In the genomic region with DNA sequence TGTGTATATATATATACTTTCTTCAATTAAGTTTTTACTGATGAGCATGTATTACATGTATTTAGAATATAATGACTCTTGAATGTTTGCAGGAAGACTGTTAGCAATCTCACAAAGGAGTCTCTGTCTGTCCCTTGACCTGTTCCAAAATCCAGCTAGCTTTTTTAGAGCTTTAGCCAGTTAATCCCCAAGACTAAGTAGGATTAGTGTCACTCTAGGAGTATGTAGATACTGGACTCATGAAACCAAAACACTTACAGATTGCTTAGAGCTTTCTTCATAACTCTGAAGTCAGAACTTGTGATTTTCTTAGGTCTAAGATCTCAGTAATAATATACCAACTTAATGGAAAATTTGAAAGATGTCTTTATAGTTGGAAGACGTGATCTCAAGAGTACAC, we compare ENCODE assay signal across 9 cellular contexts. TPM values are rescaled to one million over a fixed set of nuclear protein-coding genes. Genes with fewer than 3 reads are reported as not detected.
A peak's percentile ranks its signal among the peaks of the same experiment; 100 is the strongest.
DNase-seq lines count a peak whose midpoint lies in the region; ATAC-seq, FAIRE-seq and TF ChIP-seq lines count a peak whose summit lies in the region.
"Had no signal": no experiment of that assay in that cellular context is flagged by ENCODE, and none has a peak within 500 bp of the region (broad histone marks: within the 10 kb centered on the region; RNA-seq: fewer than 3 reads in every experiment).

No MANE protein-coding gene starts in this region.

- H3K36me3 ChIP-seq in CD4-positive, CD25-positive, alpha-beta regulatory T cell (ENCODE audit: control insufficient read depth, insufficient read depth, low read length), result peaks cover 15% of the 10 kb centered on the region
- no peaks in the 10 kb centered on the region for H3K36me3 ChIP-seq in KMS-11 (ENCODE audit: insufficient read depth)
- peaks cover 35% of the 10 kb centered on the region for H3K36me3 ChIP-seq in K562 (ENCODE audit: control insufficient read depth, insufficient read depth, low read length)

- in situ Hi-C loops in K562 (cut with MboI), result no loop called here

- peak overlapping the region; percentile 99 for H3K4me3 ChIP-seq in CD4-positive, CD25-positive, alpha-beta regulatory T cell (ENCODE audit: low read depth, low read length)
- peak overlapping the region; percentile 50 for H3K4me3 ChIP-seq in KMS-11 (IDR thresholded peaks at IDR 0.05; ENCODE audit: insufficient read depth, low read depth, low read length)
- H3K4me3 ChIP-seq in K562, result peak overlapping the region; percentile 12; the same call in 1 of the 2 replicates

- no peak for TF ChIP-seq CTCF in KMS-11 (conservative IDR thresholded peaks at IDR 0.05; ENCODE audit: low read depth, low read length)
- no peak for TF ChIP-seq CTCF in K562 (IDR thresholded peaks at IDR 0.05 in 2 of 3, conservative IDR thresholded peaks at IDR 0.05 in 1 of 3; ENCODE audit: insufficient read depth in 2 of 3, low read depth in 1 of 3, low read length in 3 of 3)

- BruUV-seq in K562 (replicated peaks; lab: Mats Ljungman, UMichigan), result no TSS peak

- H3K27ac ChIP-seq in CD4-positive, CD25-positive, alpha-beta regulatory T cell (ENCODE audit: insufficient read depth, low read length, poor library complexity, severe bottlenecking), result peak overlapping the region; percentile 97
- no peak overlapping the region for H3K27ac ChIP-seq in KMS-11
- H3K27ac ChIP-seq in K562 (ENCODE audit: extremely low read depth, low read depth, low read length), result no peak overlapping the region

- CTCF ChIA-PET in K562 (lab: Yijun Ruan, JAX; ENCODE audit: low intra/inter-chr PET ratio), result no interaction called here

- TF ChIP-seq RAD21 in K562 (CRISPR knock-in tag; conservative IDR thresholded peaks at IDR 0.05 in 1 of 2, IDR thresholded peaks at IDR 0.05 in 1 of 2), result no peak

- H3K4me1 Mint-ChIP-seq in CD4-positive, CD25-positive, alpha-beta regulatory T cell, result peaks cover 23 to 53% (median 46%) of the 10 kb centered on the region in 4 donors
- peaks cover 34 to 43% (median 42%) of the 10 kb centered on the region in 3 donors for H3K4me1 Mint-ChIP-seq in naive B cell

- H4K20me1 ChIP-seq in KMS-11 (ENCODE audit: insufficient read depth), result no peaks in the 10 kb centered on the region
- peaks cover 9% of the 10 kb centered on the region; the same call in 1 of the 2 replicates for H4K20me1 ChIP-seq in K562 (replicated peaks; ENCODE audit: control insufficient read depth, insufficient read depth, low read length)

- H3K4me2 ChIP-seq in KMS-11 (peak overlapping the region; percentile 44), K562 (ENCODE audit: insufficient read depth, low read length) (peak overlapping the region; percentile 58)

- no peak for DNase-seq in CD4-positive, CD25-positive, alpha-beta regulatory T cell
- peak in 1 of 4 experiments; percentile 14 for DNase-seq in K562 (ENCODE audit: extremely low read depth in 1 of 4, low spot score in 3 of 4)
- no peak for DNase-seq in naive B cell
- DNase-seq in DMS153 (lab: John Stamatoyannopoulos, UW), result no peak
- DNase-seq in NCI-H146 treated with DMSO at 0.1 percent for 48 hours (lab: John Stamatoyannopoulos, UW; ENCODE audit: unreplicated experiment), result no peak
- DNase-seq in kidney glomerular epithelial cell (lab: John Stamatoyannopoulos, UW), result no peak
- DNase-seq: right cardiac atrium had no signal

- no peak overlapping the region for H2AFZ ChIP-seq in KMS-11 (ENCODE audit: low read depth)
- H2AFZ ChIP-seq in K562 (ENCODE audit: low read depth, low read length), result no peak overlapping the region

- WGBS in K562 (ENCODE audit: insufficient coverage, low coverage, missing lambda C conversion rate), result 41% methylated on average over 1 of the region's 1 CpG

- H3K9ac ChIP-seq in KMS-11 (peak overlapping the region; percentile 95; the same call in 1 of the 2 replicates), K562 (ENCODE audit: insufficient read depth in 1 of 2, low read depth in 2 of 2, low read length in 2 of 2) (peak overlapping the region in 1 of 2 experiments; percentile 96; a peak in 2 of 4 replicates)

- POLR2A ChIA-PET in K562 (lab: Yijun Ruan, JAX), result interaction anchor here (0.6 to 1.9 kb wide), 5 partner anchors 8 to 626 kb away, joined by 3 to 9 read pairs (median 6); no protein-coding TSS in a partner anchor

- peak overlapping the region in 2 of 3 donors; percentile 12 to 52 for H3K27ac Mint-ChIP-seq in CD4-positive, CD25-positive, alpha-beta regulatory T cell
- peak overlapping the region in 3 of 6 donors; percentile 12 to 87 (median 56) for H3K27ac Mint-ChIP-seq in naive B cell

- intact Hi-C loops in K562 (cut with micrococcal nuclease), result loop anchor here (2.0 kb wide), 1 partner anchor 213 kb away; a partner anchor contains a TSS

- H3K9me3 ChIP-seq in CD4-positive, CD25-positive, alpha-beta regulatory T cell (ENCODE audit: control insufficient read depth in 2 of 2, low read length in 2 of 2), result no peaks in the 10 kb centered on the region
- no peaks in the 10 kb centered on the region for H3K9me3 ChIP-seq in K562 (replicated peaks; ENCODE audit: control insufficient read depth, insufficient read depth, low read depth, low read length)

- H3K36me3 Mint-ChIP-seq in CD4-positive, CD25-positive, alpha-beta regulatory T cell, result peaks cover 18% of the 10 kb centered on the region
- H3K36me3 Mint-ChIP-seq in naive B cell, result peaks cover 0 to 14% of the 10 kb centered on the region in 2 donors

- no peaks in the 10 kb centered on the region for H3K27me3 Mint-ChIP-seq in CD4-positive, CD25-positive, alpha-beta regulatory T cell
- no peaks in the 10 kb centered on the region for H3K27me3 Mint-ChIP-seq in naive B cell

- TF ChIP-seq POLR2A in K562 (conservative IDR thresholded peaks at IDR 0.05), result no peak

- H3K9me3 Mint-ChIP-seq in CD4-positive, CD25-positive, alpha-beta regulatory T cell, result peaks cover 0 to 4% (median 0%) of the 10 kb centered on the region in 7 donors
- peaks cover 0 to 4% (median 0%) of the 10 kb centered on the region in 7 donors for H3K9me3 Mint-ChIP-seq in naive B cell

- peak overlapping the region; percentile 38 to 88 (median 66) for H3K4me3 Mint-ChIP-seq in CD4-positive, CD25-positive, alpha-beta regulatory T cell
- peak overlapping the region in 5 of 8 donors; percentile 5 to 77 (median 17) for H3K4me3 Mint-ChIP-seq in naive B cell

- no peaks in the 10 kb centered on the region for H3K27me3 ChIP-seq in CD4-positive, CD25-positive, alpha-beta regulatory T cell (ENCODE audit: control insufficient read depth, insufficient read depth, low read length)
- H3K27me3 ChIP-seq in KMS-11 (ENCODE audit: insufficient read depth, low read depth) (no peaks in the 10 kb centered on the region), K562 (ENCODE audit: control insufficient read depth in 2 of 2, insufficient read depth in 2 of 2, low read length in 2 of 2) (no peaks in the 10 kb centered on the region)

- H3K4me1 ChIP-seq in CD4-positive, CD25-positive, alpha-beta regulatory T cell (ENCODE audit: control insufficient read depth, insufficient read depth, low read length, poor library complexity, severe bottlenecking), result peaks cover 25% of the 10 kb centered on the region
- H3K4me1 ChIP-seq in KMS-11 (ENCODE audit: low read depth, poor library complexity, severe bottlenecking), result peaks cover 9% of the 10 kb centered on the region
- peaks cover 8 to 10% of the 10 kb centered on the region in 2 experiments; a peak in 3 of 5 replicates for H3K4me1 ChIP-seq in K562 (replicated peaks in 1 of 2; ENCODE audit: control insufficient read depth in 2 of 2, insufficient read depth in 2 of 2, low read length in 2 of 2)

- peaks cover 52% of the 10 kb centered on the region for H3K79me2 ChIP-seq in KMS-11 (ENCODE audit: insufficient read depth, low read depth)
- H3K79me2 ChIP-seq in K562 (ENCODE audit: control insufficient read depth, insufficient read depth, low read length), result peaks cover 56% of the 10 kb centered on the region

- no peaks in the 10 kb centered on the region for H3K9me1 ChIP-seq in K562 (ENCODE audit: control insufficient read depth, insufficient read depth, low read length)

- peak; percentile 6 for FAIRE-seq in K562 (lab: Jason Lieb, UNC)

- ATAC-seq in CD4-positive, CD25-positive, alpha-beta regulatory T cell (ENCODE audit: low read depth in 2 of 2), result no peak
- ATAC-seq in K562 (no peak), naive B cell (ENCODE audit: low read depth in 2 of 2) (no peak), GM21717 (IDR thresholded peaks at IDR 0.05; ENCODE audit: unreplicated experiment) (no peak)
- ATAC-seq: right cardiac atrium had no signal

- no peak for TF ChIP-seq EP300 in K562 (IDR thresholded peaks at IDR 0.05; ENCODE audit: low read length)

TF ChIP-seq in K562, 482 proteins besides CTCF, POLR2A, EP300 and RAD21 (continues in another document):
- no peak for TF ChIP-seq HMG20A (CRISPR knock-in tag; conservative IDR thresholded peaks at IDR 0.05)
- no peak for TF ChIP-seq NUFIP1 (IDR thresholded peaks at IDR 0.05; ENCODE audit: partially characterized antibody)
- TF ChIP-seq ZC3H8 (IDR thresholded peaks at IDR 0.05), result no peak

RNA-seq across cellular contexts. Expression of a gene that starts 2.2 kb away (rescaled TPM):
- 177 TPM for total RNA-seq in CD4-positive, CD25-positive, alpha-beta regulatory T cell
- polyA plus RNA-seq in CD4-positive, CD25-positive, alpha-beta regulatory T cell, result 100 to 1,000 TPM; 101 to 163 (median 119) TPM
- total RNA-seq in K562 (2011; cell fraction: chromatin; rRNA removed; ENCODE audit: low replicate concordance), result 61.1 and 177 TPM in 2 replicates
- total RNA-seq in K562 (2011; cell fraction: nucleolus; rRNA removed), result 35.9 and 45.9 TPM in 2 replicates
- 96.0 and 123 TPM in 2 replicates for total RNA-seq in K562 (2011; cell fraction: nucleoplasm; rRNA removed)
- total RNA-seq in K562 (2014; rRNA removed) (36.2 and 39.2 TPM in 2 replicates), K562 (2014; rRNA removed; fragmentation: Illumina TruSeq; extraction: Trizol) (55.3 and 61.6 TPM in 2 replicates), K562 (2015; rRNA removed; fragmentation: Illumina TruSeq; extraction: Trizol) (49.5 and 55.1 TPM in 2 replicates), K562 (2021) (54.6 and 58.6 TPM in 2 replicates)
- polyA plus RNA-seq in K562 (2011; rRNA removed) (102 and 127 TPM in 2 replicates), K562 (2014; fragmentation: Illumina TruSeq; extraction: Trizol) (55.7 and 65.0 TPM in 2 replicates), K562 (2014; fragmentation: Nextera tagmentation; extraction: Ambion mirVana) (10 to 100 TPM; 30.4 to 48.1 TPM), K562 (2014; rRNA removed) (57.3 and 62.5 TPM in 2 replicates), naive B cell (ENCODE audit: low read depth in 6 of 6) (100 to 1,000 TPM in 1 of 6 donors, 10 to 100 TPM in 5; 55.3 to 109 (median 96.0) TPM)
- 17.1 and 32.1 TPM in 2 replicates for polyA plus RNA-seq in K562 (2011; cell fraction: cytosol; rRNA removed)
- polyA plus RNA-seq in K562 (2011; cell fraction: nucleus; rRNA removed), result 68.4 and 103 TPM in 2 replicates
- 42.2 and 77.4 TPM in 2 replicates for polyA plus RNA-seq in K562 (2012)
- 70.2 and 76.9 TPM in 2 replicates for polyA minus RNA-seq in K562 (2011; rRNA and poly(A)+ RNA removed)
- polyA minus RNA-seq in K562 (2011; cell fraction: cytosol; rRNA and poly(A)+ RNA removed), result 23.2 and 39.4 TPM in 2 replicates
- 42.1 and 99.7 TPM in 2 replicates for polyA minus RNA-seq in K562 (2011; cell fraction: nucleus; rRNA and poly(A)+ RNA removed)

Comparison
In these comparisons a context has a peak if more than half of its experiments do, and no peak if none do; other contexts are left out.
1. H3K4me3 ChIP-seq: peak in every context shown above with its lines; median percentile 99 in CD4-positive, CD25-positive, alpha-beta regulatory T cell; 50 in KMS-11; 12 in K562.